20 cellular contexts compared by ENCODE assay signal in the genomic region with DNA sequence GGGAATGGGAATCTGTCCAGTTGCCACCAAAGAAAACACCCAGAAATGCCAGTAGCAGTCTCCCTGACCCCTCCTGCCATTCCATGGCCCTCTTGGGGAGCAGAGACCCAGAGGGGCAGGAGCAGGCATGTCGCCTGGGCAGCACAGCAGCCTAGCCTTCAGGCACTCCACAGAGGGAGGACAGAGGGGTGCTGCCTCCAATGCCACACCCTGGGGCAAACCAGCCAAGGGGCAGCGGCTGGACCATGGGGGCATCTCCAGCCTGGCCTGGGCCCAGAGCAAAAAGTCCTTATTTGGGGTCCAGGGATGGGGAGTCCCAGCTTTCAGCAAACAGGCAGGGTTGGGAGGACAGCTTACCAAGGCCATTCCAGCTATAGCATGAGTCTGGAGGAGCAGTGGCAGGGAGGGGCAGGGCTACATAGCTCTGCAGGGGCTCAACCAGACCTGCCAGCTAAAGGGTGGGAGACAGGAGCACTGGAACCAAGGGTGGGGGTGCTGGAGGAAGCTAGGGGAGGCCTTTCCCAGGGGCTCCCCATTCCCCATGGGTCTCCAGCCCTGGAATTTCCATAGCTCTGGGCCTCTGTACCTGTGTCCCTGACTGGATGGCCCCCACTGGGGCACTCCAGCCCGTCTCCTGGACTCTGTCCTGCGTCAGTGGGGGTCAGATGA. TPM values are rescaled to one million over a fixed set of nuclear protein-coding genes. Genes with fewer than 3 reads are reported as not detected.
DNase-seq lines count a peak whose midpoint lies in the region; ATAC-seq and TF ChIP-seq lines count a peak whose summit lies in the region.
"Had no signal": no experiment of that assay in that cellular context is flagged by ENCODE, and none has a peak within 500 bp of the region (broad histone marks: within the 10 kb centered on the region; RNA-seq: fewer than 3 reads in every experiment).

No MANE protein-coding gene starts in this region.

- H3K79me2 ChIP-seq in osteoblast (ENCODE audit: insufficient read depth, low read length), result peaks cover 97% of the 10 kb centered on the region

- peak; percentile 1 for DNase-seq in stimulated activated CD4-positive, alpha-beta T cell treated with anti-CD3 and anti-CD28 coated beads, Interleukin-15, amount 100 ng/mL, for 24 hours
- no peak for DNase-seq in stimulated activated CD4-positive, alpha-beta T cell treated with anti-CD3 and anti-CD28 coated beads, Interleukin-4, amount 100 ng/mL, for 24 hours
- DNase-seq in chondrocyte (ENCODE audit: low spot score) (peak; percentile 60), osteoblast (ENCODE audit: insufficient read length, low spot score, missing footprints) (peak; percentile 66), NCI-H1930 (lab: John Stamatoyannopoulos, UW) (no peak), dermis blood vessel endothelial cell (no peak)
- DNase-seq: anterior cingulate cortex; EL; hypothalamus; MM.1S; NCI-H1694; NCI-H446; RPMI8226; stimulated activated naive CD4-positive, alpha-beta T cell had no signal

- H2AFZ ChIP-seq in osteoblast (ENCODE audit: low read length), result no peak overlapping the region

- no peaks in the 10 kb centered on the region for H3K36me3 Mint-ChIP-seq in chondrocyte (ENCODE audit: low read depth)
- H3K36me3 Mint-ChIP-seq: T-cell had no signal

- H3K27me3 Mint-ChIP-seq in chondrocyte (ENCODE audit: low read depth), result no peaks in the 10 kb centered on the region
- H3K27me3 Mint-ChIP-seq: T-cell had no signal

- TF ChIP-seq CTCF in chondrocyte (IDR thresholded peaks at IDR 0.05) (no peak), osteoblast (IDR thresholded peaks at IDR 0.05; ENCODE audit: extremely low read depth, low read depth, low read length) (no peak)

- H3K36me3 ChIP-seq in osteoblast (ENCODE audit: insufficient read depth, low read length), result no peaks in the 10 kb centered on the region
- H3K36me3 ChIP-seq: pancreas, upper lobe of left lung had no signal

- H3K9me3 ChIP-seq in osteoblast (ENCODE audit: low read depth, low read length), result no peaks in the 10 kb centered on the region
- H3K9me3 ChIP-seq: pancreas, upper lobe of left lung had no signal

- no peak overlapping the region for H3K4me3 Mint-ChIP-seq in chondrocyte (ENCODE audit: unreplicated experiment)
- H3K4me3 Mint-ChIP-seq: activated T-helper 1 cell treated with anti-CD3 and anti-CD28 coated beads, Interleukin-12 subunit alpha, Interleukin-12 subunit beta, Interleukin-2, Interleukin-4 antibody, amounts not matched to agents 30 ng/mL and 10 ng/mL and 1 ng/mL, durations not matched to agents 14 hours and 24 hours and 36 hours; T-cell had no signal

- H3K27ac ChIP-seq in osteoblast (ENCODE audit: low read depth, low read length), result no peak overlapping the region

- no peaks in the 10 kb centered on the region for H3K27me3 ChIP-seq in osteoblast (ENCODE audit: insufficient read depth, low read length)
- H3K27me3 ChIP-seq: pancreas, upper lobe of left lung had no signal

- H3K4me1 Mint-ChIP-seq in chondrocyte (ENCODE audit: low read depth), result peaks cover 27% of the 10 kb centered on the region

- peaks cover 42% of the 10 kb centered on the region for H3K4me1 ChIP-seq in osteoblast (ENCODE audit: insufficient read depth, low read length)

- H3K27ac Mint-ChIP-seq in chondrocyte (ENCODE audit: unreplicated experiment), result no peak overlapping the region
- H3K27ac Mint-ChIP-seq: T-cell had no signal

- no peaks in the 10 kb centered on the region for H3K9me3 Mint-ChIP-seq in chondrocyte (ENCODE audit: low read depth)
- H3K9me3 Mint-ChIP-seq: activated T-helper 1 cell treated with anti-CD3 and anti-CD28 coated beads, Interleukin-12 subunit alpha, Interleukin-12 subunit beta, Interleukin-2, Interleukin-4 antibody, amounts not matched to agents 30 ng/mL and 10 ng/mL and 1 ng/mL, durations not matched to agents 14 hours and 24 hours and 36 hours; T-cell had no signal

- no peak overlapping the region for H3K4me2 ChIP-seq in osteoblast (ENCODE audit: insufficient read depth, low read length)

- ATAC-seq in HG02840 (IDR thresholded peaks at IDR 0.05; ENCODE audit: low FRiP score, unreplicated experiment) (no peak), HG03460 (IDR thresholded peaks at IDR 0.05; ENCODE audit: unreplicated experiment) (no peak)
- ATAC-seq: T-cell had no signal

- H4K20me1 ChIP-seq in osteoblast (ENCODE audit: insufficient read depth, low read length), result peaks cover 73% of the 10 kb centered on the region

- no peak overlapping the region for H3K4me3 ChIP-seq in osteoblast (ENCODE audit: insufficient read depth, low read length)
- H3K4me3 ChIP-seq: pancreas, upper lobe of left lung had no signal

RNA-seq across cellular contexts. Expression of a gene that starts 6.7 kb away (rescaled TPM):
- 48.7 to 59.0 TPM (median 49.0 TPM) in 3 replicates for total RNA-seq in chondrocyte
- total RNA-seq in osteoblast, result 6.9 and 10.9 TPM in 2 replicates
- total RNA-seq in dermis blood vessel endothelial cell, result 12.1 and 22.0 TPM in 2 replicates

RNA-seq across cellular contexts. Expression of a gene that starts 35.9 kb away (rescaled TPM):
- total RNA-seq in chondrocyte (13.7 to 27.6 TPM (median 15.7 TPM) in 3 replicates), osteoblast (23.0 and 26.1 TPM in 2 replicates), dermis blood vessel endothelial cell (5.4 and 15.8 TPM in 2 replicates)

Comparison
In these comparisons a context has a peak if more than half of its experiments do, and no peak if none do; other contexts are left out.
1. DNase-seq: peak in stimulated activated CD4-positive, alpha-beta T cell treated with anti-CD3 and anti-CD28 coated beads, Interleukin-15, amount 100 ng/mL, for 24 hours (single experiment), chondrocyte (single experiment) and osteoblast (single experiment); none in stimulated activated CD4-positive, alpha-beta T cell treated with anti-CD3 and anti-CD28 coated beads, Interleukin-4, amount 100 ng/mL, for 24 hours (single experiment), NCI-H1930 (0 of 2) and dermis blood vessel endothelial cell (single experiment).